ENCODE assay signal across 1 cellular context in genomic region chr7:5424689-5425506, GRCh38.
A peak's percentile ranks its signal among the peaks of the same experiment; 100 is the strongest.
TF ChIP-seq lines count a peak whose summit lies in the region.

No MANE protein-coding gene starts in this region.

TF ChIP-seq in HepG2, 621 proteins besides CTCF, POLR2A, EP300 and RAD21 (continued from another document and continues in another):
- TF ChIP-seq, protein P1, sequence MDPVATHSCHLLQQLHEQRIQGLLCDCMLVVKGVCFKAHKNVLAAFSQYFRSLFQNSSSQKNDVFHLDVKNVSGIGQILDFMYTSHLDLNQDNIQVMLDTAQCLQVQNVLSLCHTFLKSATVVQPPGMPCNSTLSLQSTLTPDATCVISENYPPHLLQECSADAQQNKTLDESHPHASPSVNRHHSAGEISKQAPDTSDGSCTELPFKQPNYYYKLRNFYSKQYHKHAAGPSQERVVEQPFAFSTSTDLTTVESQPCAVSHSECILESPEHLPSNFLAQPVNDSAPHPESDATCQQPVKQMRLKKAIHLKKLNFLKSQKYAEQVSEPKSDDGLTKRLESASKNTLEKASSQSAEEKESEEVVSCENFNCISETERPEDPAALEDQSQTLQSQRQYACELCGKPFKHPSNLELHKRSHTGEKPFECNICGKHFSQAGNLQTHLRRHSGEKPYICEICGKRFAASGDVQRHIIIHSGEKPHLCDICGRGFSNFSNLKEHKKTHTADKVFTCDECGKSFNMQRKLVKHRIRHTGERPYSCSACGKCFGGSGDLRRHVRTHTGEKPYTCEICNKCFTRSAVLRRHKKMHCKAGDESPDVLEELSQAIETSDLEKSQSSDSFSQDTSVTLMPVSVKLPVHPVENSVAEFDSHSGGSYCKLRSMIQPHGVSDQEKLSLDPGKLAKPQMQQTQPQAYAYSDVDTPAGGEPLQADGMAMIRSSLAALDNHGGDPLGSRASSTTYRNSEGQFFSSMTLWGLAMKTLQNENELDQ (CRISPR knock-in tag; IDR thresholded peaks at IDR 0.05; ENCODE audit: borderline replicate concordance) = no peak
- TF ChIP-seq ZNF101 (CRISPR knock-in tag; IDR thresholded peaks at IDR 0.05; ENCODE audit: borderline replicate concordance, low read depth) (no peak), ZXDC (CRISPR knock-in tag; IDR thresholded peaks at IDR 0.05) (no peak), GABPB1 (CRISPR knock-in tag; IDR thresholded peaks at IDR 0.05) (0 out of 2 replicates have a peak, but pooled peaks have one; percentile 6), RBAK (CRISPR knock-in tag; IDR thresholded peaks at IDR 0.05) (no peak), BRD4 (CRISPR knock-in tag; IDR thresholded peaks at IDR 0.05) (no peak), MLLT10 (CRISPR knock-in tag; IDR thresholded peaks at IDR 0.05) (no peak), SRY (CRISPR knock-in tag; IDR thresholded peaks at IDR 0.05) (no peak; the same call in 1 of the 2 replicates), ZNF607 (CRISPR knock-in tag; IDR thresholded peaks at IDR 0.05; ENCODE audit: borderline replicate concordance) (0 out of 2 replicates have a peak, but pooled peaks have one; percentile 14), FOXJ3 (CRISPR knock-in tag; IDR thresholded peaks at IDR 0.05; ENCODE audit: borderline replicate concordance) (no peak), REST (IDR thresholded peaks at IDR 0.05; ENCODE audit: borderline replicate concordance in 1 of 2, low read depth in 1 of 2, low read length in 2 of 2) (no peak), SNAPC4 (CRISPR knock-in tag; IDR thresholded peaks at IDR 0.05) (no peak), HCFC1 (IDR thresholded peaks at IDR 0.05; ENCODE audit: low read depth, low read length) (no peak), ZNF672 (CRISPR knock-in tag; IDR thresholded peaks at IDR 0.05) (no peak), FOXP4 (CRISPR knock-in tag; IDR thresholded peaks at IDR 0.05) (no peak), ZNF772 (CRISPR knock-in tag; IDR thresholded peaks at IDR 0.05) (no peak), RFX1 (IDR thresholded peaks at IDR 0.05) (no peak), JUN (CRISPR knock-in tag; IDR thresholded peaks at IDR 0.05) (no peak), FOXO1 (CRISPR knock-in tag; IDR thresholded peaks at IDR 0.05) (no peak), SKI (IDR thresholded peaks at IDR 0.05; ENCODE audit: partially characterized antibody) (no peak), ZNF354B (CRISPR knock-in tag; IDR thresholded peaks at IDR 0.05) (no peak), ZNF543 (CRISPR knock-in tag; IDR thresholded peaks at IDR 0.05) (0 out of 2 replicates have a peak, but pooled peaks have one; percentile 1), SP2 (CRISPR knock-in tag; IDR thresholded peaks at IDR 0.05) (no peak), ZNF180 (CRISPR knock-in tag; IDR thresholded peaks at IDR 0.05; ENCODE audit: borderline replicate concordance, low read depth) (no peak)
- TF ChIP-seq, protein P2, sequence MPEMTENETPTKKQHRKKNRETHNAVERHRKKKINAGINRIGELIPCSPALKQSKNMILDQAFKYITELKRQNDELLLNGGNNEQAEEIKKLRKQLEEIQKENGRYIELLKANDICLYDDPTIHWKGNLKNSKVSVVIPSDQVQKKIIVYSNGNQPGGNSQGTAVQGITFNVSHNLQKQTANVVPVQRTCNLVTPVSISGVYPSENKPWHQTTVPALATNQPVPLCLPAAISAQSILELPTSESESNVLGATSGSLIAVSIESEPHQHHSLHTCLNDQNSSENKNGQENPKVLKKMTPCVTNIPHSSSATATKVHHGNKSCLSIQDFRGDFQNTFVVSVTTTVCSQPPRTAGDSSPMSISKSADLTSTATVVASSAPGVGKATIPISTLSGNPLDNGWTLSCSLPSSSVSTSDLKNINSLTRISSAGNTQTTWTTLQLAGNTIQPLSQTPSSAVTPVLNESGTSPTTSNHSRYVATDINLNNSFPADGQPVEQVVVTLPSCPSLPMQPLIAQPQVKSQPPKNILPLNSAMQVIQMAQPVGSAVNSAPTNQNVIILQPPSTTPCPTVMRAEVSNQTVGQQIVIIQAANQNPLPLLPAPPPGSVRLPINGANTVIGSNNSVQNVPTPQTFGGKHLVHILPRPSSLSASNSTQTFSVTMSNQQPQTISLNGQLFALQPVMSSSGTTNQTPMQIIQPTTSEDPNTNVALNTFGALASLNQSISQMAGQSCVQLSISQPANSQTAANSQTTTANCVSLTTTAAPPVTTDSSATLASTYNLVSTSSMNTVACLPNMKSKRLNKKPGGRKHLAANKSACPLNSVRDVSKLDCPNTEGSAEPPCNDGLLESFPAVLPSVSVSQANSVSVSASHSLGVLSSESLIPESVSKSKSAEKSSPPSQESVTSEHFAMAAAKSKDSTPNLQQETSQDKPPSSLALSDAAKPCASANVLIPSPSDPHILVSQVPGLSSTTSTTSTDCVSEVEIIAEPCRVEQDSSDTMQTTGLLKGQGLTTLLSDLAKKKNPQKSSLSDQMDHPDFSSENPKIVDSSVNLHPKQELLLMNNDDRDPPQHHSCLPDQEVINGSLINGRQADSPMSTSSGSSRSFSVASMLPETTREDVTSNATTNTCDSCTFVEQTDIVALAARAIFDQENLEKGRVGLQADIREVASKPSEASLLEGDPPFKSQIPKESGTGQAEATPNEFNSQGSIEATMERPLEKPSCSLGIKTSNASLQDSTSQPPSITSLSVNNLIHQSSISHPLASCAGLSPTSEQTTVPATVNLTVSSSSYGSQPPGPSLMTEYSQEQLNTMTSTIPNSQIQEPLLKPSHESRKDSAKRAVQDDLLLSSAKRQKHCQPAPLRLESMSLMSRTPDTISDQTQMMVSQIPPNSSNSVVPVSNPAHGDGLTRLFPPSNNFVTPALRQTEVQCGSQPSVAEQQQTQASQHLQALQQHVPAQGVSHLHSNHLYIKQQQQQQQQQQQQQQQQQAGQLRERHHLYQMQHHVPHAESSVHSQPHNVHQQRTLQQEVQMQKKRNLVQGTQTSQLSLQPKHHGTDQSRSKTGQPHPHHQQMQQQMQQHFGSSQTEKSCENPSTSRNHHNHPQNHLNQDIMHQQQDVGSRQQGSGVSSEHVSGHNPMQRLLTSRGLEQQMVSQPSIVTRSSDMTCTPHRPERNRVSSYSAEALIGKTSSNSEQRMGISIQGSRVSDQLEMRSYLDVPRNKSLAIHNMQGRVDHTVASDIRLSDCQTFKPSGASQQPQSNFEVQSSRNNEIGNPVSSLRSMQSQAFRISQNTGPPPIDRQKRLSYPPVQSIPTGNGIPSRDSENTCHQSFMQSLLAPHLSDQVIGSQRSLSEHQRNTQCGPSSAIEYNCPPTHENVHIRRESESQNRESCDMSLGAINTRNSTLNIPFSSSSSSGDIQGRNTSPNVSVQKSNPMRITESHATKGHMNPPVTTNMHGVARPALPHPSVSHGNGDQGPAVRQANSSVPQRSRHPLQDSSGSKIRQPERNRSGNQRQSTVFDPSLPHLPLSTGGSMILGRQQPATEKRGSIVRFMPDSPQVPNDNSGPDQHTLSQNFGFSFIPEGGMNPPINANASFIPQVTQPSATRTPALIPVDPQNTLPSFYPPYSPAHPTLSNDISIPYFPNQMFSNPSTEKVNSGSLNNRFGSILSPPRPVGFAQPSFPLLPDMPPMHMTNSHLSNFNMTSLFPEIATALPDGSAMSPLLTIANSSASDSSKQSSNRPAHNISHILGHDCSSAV (CRISPR knock-in tag; IDR thresholded peaks at IDR 0.05; ENCODE audit: borderline replicate concordance) = no peak
- TF ChIP-seq, protein P3, sequence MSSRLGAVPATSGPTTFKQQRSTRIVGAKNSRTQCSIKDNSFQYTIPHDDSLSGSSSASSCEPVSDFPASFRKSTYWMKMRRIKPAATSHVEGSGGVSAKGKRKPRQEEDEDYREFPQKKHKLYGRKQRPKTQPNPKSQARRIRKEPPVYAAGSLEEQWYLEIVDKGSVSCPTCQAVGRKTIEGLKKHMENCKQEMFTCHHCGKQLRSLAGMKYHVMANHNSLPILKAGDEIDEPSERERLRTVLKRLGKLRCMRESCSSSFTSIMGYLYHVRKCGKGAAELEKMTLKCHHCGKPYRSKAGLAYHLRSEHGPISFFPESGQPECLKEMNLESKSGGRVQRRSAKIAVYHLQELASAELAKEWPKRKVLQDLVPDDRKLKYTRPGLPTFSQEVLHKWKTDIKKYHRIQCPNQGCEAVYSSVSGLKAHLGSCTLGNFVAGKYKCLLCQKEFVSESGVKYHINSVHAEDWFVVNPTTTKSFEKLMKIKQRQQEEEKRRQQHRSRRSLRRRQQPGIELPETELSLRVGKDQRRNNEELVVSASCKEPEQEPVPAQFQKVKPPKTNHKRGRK (CRISPR knock-in tag; IDR thresholded peaks at IDR 0.05) = no peak
